ENCODE assay signal across 19 cellular contexts in the genomic region with DNA sequence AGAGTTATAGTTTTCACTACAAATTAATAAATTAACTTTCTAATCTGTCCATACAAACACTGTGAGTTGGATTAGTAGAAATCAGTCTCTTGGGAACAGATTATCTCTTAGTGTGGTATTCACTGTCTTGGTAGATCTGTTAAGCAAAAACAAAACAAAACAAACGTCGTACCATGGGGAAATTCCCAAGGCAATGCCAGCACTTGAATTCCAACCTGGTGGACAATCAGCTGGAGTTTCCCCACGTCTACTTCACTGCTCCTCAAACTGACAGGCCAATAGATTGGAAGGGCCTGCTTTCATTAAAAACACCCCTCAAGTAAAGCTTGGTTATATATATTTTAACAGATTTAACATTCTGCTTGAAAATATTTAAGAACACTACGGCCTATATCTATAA.
"Had no signal": no experiment of that assay in that cellular context is flagged by ENCODE, and none has a peak within 500 bp of the region (broad histone marks: within the 10 kb centered on the region; RNA-seq: fewer than 3 reads in every experiment).

No MANE protein-coding gene starts in this region.

- H3K4me3 ChIP-seq: coronary artery, hepatocyte, left lung, right atrium auricular region, skin epidermis, tibial nerve, vagina had no signal

- H3K27ac ChIP-seq: coronary artery, epithelial cell of prostate, hepatocyte, left lung, neutrophil, parathyroid adenoma, right atrium auricular region, skin epidermis, tibial nerve, vagina had no signal

- H3K4me2 ChIP-seq: hepatocyte had no signal

- H3K9me3 ChIP-seq: left lung, neutrophil, right atrium auricular region, tibial nerve, vagina had no signal

- H3K79me2 ChIP-seq: hepatocyte, parathyroid adenoma had no signal

- H3K9ac ChIP-seq: parathyroid adenoma had no signal

- H3K4me1 ChIP-seq: left lung, parathyroid adenoma, right atrium auricular region, tibial nerve, vagina had no signal

- DNase-seq: activated CD4-positive, CD25-positive, alpha-beta regulatory T cell treated with anti-CD3 and anti-CD28 coated beads, Interleukin-2, amount 50 U/mL, for 72 hours; activated naive CD4-positive, alpha-beta T cell treated with anti-CD3 and anti-CD28 coated beads for 36 hours; central memory CD4-positive, alpha-beta T cell; effector memory CD4-positive, alpha-beta T cell; left lung; natural killer cell; stimulated activated CD4-positive, alpha-beta T cell treated with anti-CD3 and anti-CD28 coated beads, Interleukin-4, amount 100 ng/mL, for 24 hours; stimulated activated naive CD4-positive, alpha-beta T cell; T-cell; T1000 had no signal

- H3K27me3 ChIP-seq: hepatocyte, left lung, neutrophil, right atrium auricular region, tibial nerve, vagina had no signal

- H2AFZ ChIP-seq: hepatocyte, parathyroid adenoma had no signal

- ATAC-seq: left lung, natural killer cell, T-cell had no signal
